In the genomic region with DNA sequence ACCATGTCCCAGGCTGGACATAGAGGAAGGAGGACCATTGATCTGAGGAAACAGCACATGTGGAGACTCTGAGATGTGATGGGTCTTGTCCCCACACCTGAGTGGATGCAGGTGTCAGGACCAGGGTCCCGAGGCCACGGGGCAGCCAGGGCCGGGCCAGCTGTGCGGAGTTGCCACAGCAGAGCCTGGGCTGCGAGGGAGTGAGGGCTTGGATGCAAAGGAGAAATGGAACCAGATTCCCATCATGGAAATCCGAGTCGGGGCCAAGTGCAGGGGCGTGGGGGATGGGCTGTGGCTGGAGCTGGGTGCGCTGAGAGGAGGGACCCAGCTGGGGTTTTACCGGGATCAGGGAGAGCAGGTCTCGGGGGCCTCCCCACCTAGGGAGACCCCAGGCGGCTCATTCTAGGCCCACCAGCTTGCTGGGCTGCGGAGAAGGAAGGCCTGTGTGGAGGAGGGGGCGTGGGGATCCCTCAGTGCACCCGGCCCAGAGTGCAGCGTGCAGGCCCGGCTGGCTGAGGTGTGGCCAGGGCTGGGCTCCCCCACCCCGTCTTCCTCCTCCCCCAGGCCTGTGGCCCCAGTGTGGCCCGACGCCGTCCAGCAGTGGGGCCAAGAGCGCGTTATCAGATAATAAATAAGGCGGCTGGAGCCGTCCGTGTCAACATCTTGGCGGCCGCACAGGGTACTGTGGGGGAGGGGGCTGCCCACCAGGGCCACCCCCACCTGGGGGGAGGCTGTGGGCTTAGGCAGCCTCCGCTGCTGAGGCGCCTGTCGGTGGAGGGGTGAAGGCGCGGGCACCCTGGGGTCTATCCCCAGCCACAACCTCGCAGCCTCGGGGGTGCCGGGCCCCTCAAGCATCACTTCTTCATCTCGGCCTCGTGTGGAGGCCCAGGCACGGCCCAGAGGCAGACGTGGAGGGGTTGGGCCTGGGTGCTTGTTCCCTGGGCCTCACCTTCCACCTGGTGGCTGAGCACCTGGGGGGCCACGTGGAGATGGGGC, we compare ENCODE assay signal across 24 cellular contexts. TPM values are rescaled to one million over a fixed set of nuclear protein-coding genes. Genes with fewer than 3 reads are reported as not detected.
"Had no signal": no experiment of that assay in that cellular context is flagged by ENCODE, and none has a peak within 500 bp of the region (broad histone marks: within the 10 kb centered on the region; RNA-seq: fewer than 3 reads in every experiment).

No MANE protein-coding gene starts in this region.

- ATAC-seq: activated CD8-positive, alpha-beta T cell treated with anti-CD3 and anti-CD28 coated beads, Interleukin-2, amount 10 ng/mL, durations not matched to agents 7 days and 5 days; activated naive CD4-positive, alpha-beta T cell treated with anti-CD3 and anti-CD28 coated beads, Interleukin-2, amount 50 U/mL, for 72 hours; activated T-helper 17 cell treated with anti-CD3 and anti-CD28 coated beads, Interleukin-2, amount 50 U/mL, for 72 hours; esophagus mucosa; natural killer cell treated with Interleukin-12 subunit alpha and Interleukin-12 subunit beta and Interleukin-15 and Interleukin-18, amount 100 ng/mL, for 72 hours had no signal

- DNase-seq: activated CD4-positive, alpha-beta T cell treated with anti-CD3 and anti-CD28 coated beads, Interleukin-2, amount 10 ng/mL, durations not matched to agents 7 days and 5 days; activated CD4-positive, CD25-positive, alpha-beta regulatory T cell treated with anti-CD3 and anti-CD28 coated beads, Interleukin-2, amount 50 U/mL, for 72 hours; activated CD8-positive, alpha-beta T cell treated with anti-CD3 and anti-CD28 coated beads, Interleukin-2, amount 10 ng/mL, durations not matched to agents 7 days and 5 days; brain microvascular endothelial cell; caudate nucleus; dermis blood vessel endothelial cell; effector CD8-positive, alpha-beta T cell; glutamatergic neuron; hippocampal formation; nucleus accumbens; stimulated activated CD4-positive, alpha-beta T cell treated with anti-CD3 and anti-CD28 coated beads, Interleukin-2, amount 100 ng/mL, for 48 hours; stimulated activated naive CD4-positive, alpha-beta T cell; substantia nigra; T1000; thyroid gland had no signal

- H3K36me3 ChIP-seq: ascending aorta, brain microvascular endothelial cell, thyroid gland had no signal

- H3K4me1 ChIP-seq: ascending aorta, parathyroid adenoma had no signal

- H3K79me2 ChIP-seq: parathyroid adenoma had no signal

- H2AFZ ChIP-seq: parathyroid adenoma had no signal

- H3K4me3 ChIP-seq: ascending aorta, thyroid gland had no signal

- H3K27me3 ChIP-seq: ascending aorta, brain microvascular endothelial cell, thyroid gland had no signal

- H3K9me3 ChIP-seq: ascending aorta, thyroid gland had no signal

- H3K27ac ChIP-seq: ascending aorta, brain microvascular endothelial cell, parathyroid adenoma, thyroid gland, VCaP had no signal

RNA-seq across cellular contexts. Expression of a gene that starts 17.2 kb away (rescaled TPM):
- total RNA-seq: activated CD4-positive, alpha-beta T cell treated with anti-CD3 and anti-CD28 coated beads, Interleukin-2, amount 10 ng/mL, durations not matched to agents 7 days and 5 days; activated CD8-positive, alpha-beta T cell treated with anti-CD3 and anti-CD28 coated beads, Interleukin-2, amount 10 ng/mL, durations not matched to agents 7 days and 5 days; activated naive CD4-positive, alpha-beta T cell treated with anti-CD3 and anti-CD28 coated beads, Interleukin-2, amount 50 U/mL, for 72 hours; activated T-helper 17 cell treated with anti-CD3 and anti-CD28 coated beads, Interleukin-2, amount 50 U/mL, for 72 hours; ascending aorta; dermis blood vessel endothelial cell; esophagus mucosa; frontal cortex; natural killer cell treated with Interleukin-12 subunit alpha and Interleukin-12 subunit beta and Interleukin-15 and Interleukin-18, amount 100 ng/mL, for 72 hours had no signal

RNA-seq across cellular contexts. Expression of a gene that starts 31.2 kb away (rescaled TPM):
- total RNA-seq: activated CD4-positive, alpha-beta T cell treated with anti-CD3 and anti-CD28 coated beads, Interleukin-2, amount 10 ng/mL, durations not matched to agents 7 days and 5 days; activated CD8-positive, alpha-beta T cell treated with anti-CD3 and anti-CD28 coated beads, Interleukin-2, amount 10 ng/mL, durations not matched to agents 7 days and 5 days; activated naive CD4-positive, alpha-beta T cell treated with anti-CD3 and anti-CD28 coated beads, Interleukin-2, amount 50 U/mL, for 72 hours; activated T-helper 17 cell treated with anti-CD3 and anti-CD28 coated beads, Interleukin-2, amount 50 U/mL, for 72 hours; ascending aorta; dermis blood vessel endothelial cell; frontal cortex; natural killer cell treated with Interleukin-12 subunit alpha and Interleukin-12 subunit beta and Interleukin-15 and Interleukin-18, amount 100 ng/mL, for 72 hours had no signal
- polyA plus RNA-seq: liver had no signal
